Comparison of ENCODE assay signal across 24 cellular contexts in the genomic region with DNA sequence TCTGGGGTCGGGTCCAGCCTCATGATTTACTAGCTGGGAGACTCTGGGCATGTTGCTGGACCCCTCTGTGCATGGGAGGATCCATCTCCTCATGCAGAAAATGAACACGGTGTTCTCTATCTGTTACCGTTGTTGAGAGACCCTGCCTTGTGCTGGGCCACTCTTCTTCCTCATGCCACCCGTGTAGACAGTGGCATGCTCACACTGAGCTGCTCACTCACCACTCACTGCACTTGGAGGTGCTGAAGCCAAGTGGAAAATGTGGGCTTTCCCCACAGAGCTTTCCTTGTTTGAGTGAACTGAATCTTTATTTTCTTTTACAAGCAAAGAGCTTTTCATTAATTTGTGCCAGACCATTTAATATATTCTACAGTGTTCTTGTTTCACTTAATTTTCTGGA.
"Had no signal": no experiment of that assay in that cellular context is flagged by ENCODE, and none has a peak within 500 bp of the region (broad histone marks: within the 10 kb centered on the region; RNA-seq: fewer than 3 reads in every experiment).

No MANE protein-coding gene starts in this region.

- H3K9me3 ChIP-seq: MG63, SJSA1 had no signal

- H3K27ac ChIP-seq: HL-60, SJSA1, SK-N-MC had no signal

- H3K4me3 ChIP-seq: MG63, SJSA1, SK-N-MC had no signal

- H3K27me3 ChIP-seq: MG63 had no signal

- H3K4me1 ChIP-seq: SJSA1 had no signal

- DNase-seq: IMR-90, Karpas-422, KG1, MG63, NCI-H1092, NCI-H1105 treated with DMSO at 0.1 percent for 48 hours, NCI-H1417 treated with DMSO at 0.1 percent for 48 hours, NCI-H187, NCI-H2029, NCI-H2081 treated with DMSO at 0.1 percent for 48 hours, NCI-H2171, NCI-H226, NCI-H446, NCI-H510A, NCI-H524 treated with DMSO at 0.1 percent for 48 hours, NCI-H69, NCI-H774, Right ventricle myocardium superior, RPMI8226, SIG-M5 had no signal

- H3K36me3 ChIP-seq: MG63, SJSA1 had no signal

- ATAC-seq: HepG2 had no signal
